Comparison of ENCODE assay signal across 9 cellular contexts in genomic region chr3:48013288-48013980, GRCh38. TPM values are rescaled to one million over a fixed set of nuclear protein-coding genes. Genes with fewer than 3 reads are reported as not detected.
DNase-seq lines count a peak whose midpoint lies in the region; ATAC-seq and TF ChIP-seq lines count a peak whose summit lies in the region.
"Had no signal": no experiment of that assay in that cellular context is flagged by ENCODE, and none has a peak within 500 bp of the region (broad histone marks: within the 10 kb centered on the region; RNA-seq: fewer than 3 reads in every experiment).

No MANE protein-coding gene starts in this region.

- H3K79me2 ChIP-seq in GM23248 (ENCODE audit: insufficient read depth), result peaks cover 100% of the 10 kb centered on the region
- peaks cover 41% of the 10 kb centered on the region for H3K79me2 ChIP-seq in MM.1S (ENCODE audit: low read length)

- ATAC-seq in SK-N-SH treated with all-trans-retinoic acid at 6 μM for 48 hours, result peak; percentile 67
- ATAC-seq in stimulated activated memory B cell treated with anti-CD40 and anti-IgM and Interleukin-4, amounts not matched to agents 10 μg/mL and 1 μg/mL and 100 μg/mL, for 72 hours, result no peak

- H3K9me3 ChIP-seq in GM23248 (ENCODE audit: low read depth), result no peaks in the 10 kb centered on the region
- no peaks in the 10 kb centered on the region for H3K9me3 ChIP-seq in skeletal muscle satellite cell (replicated peaks; ENCODE audit: low read length)
- no peaks in the 10 kb centered on the region for H3K9me3 ChIP-seq in MM.1S (replicated peaks; ENCODE audit: insufficient read depth, low read length)

- H3K27me3 Mint-ChIP-seq in endothelial cell (ENCODE audit: unreplicated experiment), result no peaks in the 10 kb centered on the region
- H3K27me3 Mint-ChIP-seq in stimulated activated memory B cell treated with anti-CD40 and anti-IgM and Interleukin-4, amounts not matched to agents 10 μg/mL and 1 μg/mL and 100 μg/mL, for 72 hours, result no peaks in the 10 kb centered on the region
- H3K27me3 Mint-ChIP-seq: activated naive CD8-positive, alpha-beta T cell treated with anti-CD3 and anti-CD28 coated beads, Interleukin-2, amount 10 ng/mL, durations not matched to agents 7 days and 5 days had no signal

- TF ChIP-seq CTCF in MM.1S (IDR thresholded peaks at IDR 0.05; ENCODE audit: low read length), result no peak
- no peak for TF ChIP-seq CTCF in endothelial cell (IDR thresholded peaks at IDR 0.05; ENCODE audit: unreplicated experiment)

- H3K9me3 Mint-ChIP-seq in endothelial cell (ENCODE audit: unreplicated experiment), result no peaks in the 10 kb centered on the region
- H3K9me3 Mint-ChIP-seq in stimulated activated memory B cell treated with anti-CD40 and anti-IgM and Interleukin-4, amounts not matched to agents 10 μg/mL and 1 μg/mL and 100 μg/mL, for 72 hours, result no peaks in the 10 kb centered on the region
- H3K9me3 Mint-ChIP-seq: activated naive CD8-positive, alpha-beta T cell treated with anti-CD3 and anti-CD28 coated beads, Interleukin-2, amount 10 ng/mL, durations not matched to agents 7 days and 5 days had no signal

- H4K20me1 ChIP-seq in GM23248 (ENCODE audit: insufficient read depth) (peaks cover 56% of the 10 kb centered on the region), MM.1S (ENCODE audit: insufficient read depth, low read length) (no peaks in the 10 kb centered on the region)

- DNase-seq in GM23248 (peak; percentile 88), glomerular visceral epithelial cell (ENCODE audit: extremely low spot score) (peak; percentile 59), inferior parietal cortex (ENCODE audit: extremely low spot score) (no peak), MM.1S (no peak), endothelial cell (ENCODE audit: low spot score) (no peak)
- DNase-seq: activated naive CD8-positive, alpha-beta T cell treated with anti-CD3 and anti-CD28 coated beads, Interleukin-2, amount 10 ng/mL, durations not matched to agents 7 days and 5 days had no signal

- no peaks in the 10 kb centered on the region for H3K27me3 ChIP-seq in GM23248 (replicated peaks; ENCODE audit: insufficient read depth)
- no peaks in the 10 kb centered on the region for H3K27me3 ChIP-seq in skeletal muscle satellite cell (ENCODE audit: control insufficient read depth, insufficient read depth, low read length)
- H3K27me3 ChIP-seq in MM.1S (replicated peaks; ENCODE audit: insufficient read depth, low read length), result no peaks in the 10 kb centered on the region

- H2AFZ ChIP-seq in GM23248 (no peak overlapping the region), MM.1S (ENCODE audit: low read length) (no peak overlapping the region)

- peaks cover 61% of the 10 kb centered on the region for H3F3A ChIP-seq in GM23248 (ENCODE audit: insufficient read depth)
- H3F3A ChIP-seq in MM.1S (ENCODE audit: insufficient read depth, low read length), result no peaks in the 10 kb centered on the region

- peaks cover 4% of the 10 kb centered on the region for H3K36me3 Mint-ChIP-seq in endothelial cell (ENCODE audit: low read depth, unreplicated experiment)
- peaks cover 14% of the 10 kb centered on the region for H3K36me3 Mint-ChIP-seq in stimulated activated memory B cell treated with anti-CD40 and anti-IgM and Interleukin-4, amounts not matched to agents 10 μg/mL and 1 μg/mL and 100 μg/mL, for 72 hours

- H3K9me2 ChIP-seq in GM23248 (ENCODE audit: insufficient read depth) (no peaks in the 10 kb centered on the region), MM.1S (replicated peaks; ENCODE audit: insufficient read depth, low read length) (no peaks in the 10 kb centered on the region)

- H3K4me1 Mint-ChIP-seq in endothelial cell (ENCODE audit: unreplicated experiment), result no peaks in the 10 kb centered on the region
- H3K4me1 Mint-ChIP-seq in stimulated activated memory B cell treated with anti-CD40 and anti-IgM and Interleukin-4, amounts not matched to agents 10 μg/mL and 1 μg/mL and 100 μg/mL, for 72 hours, result peaks cover 43% of the 10 kb centered on the region

- H3K4me1 ChIP-seq in GM23248 (ENCODE audit: insufficient read depth) (peaks cover 63% of the 10 kb centered on the region), skeletal muscle satellite cell (ENCODE audit: control insufficient read depth, insufficient read depth, low read length) (peaks cover 53% of the 10 kb centered on the region), MM.1S (ENCODE audit: low read length) (no peaks in the 10 kb centered on the region)

- H3K36me3 ChIP-seq in GM23248 (ENCODE audit: low read depth), result no peaks in the 10 kb centered on the region
- H3K36me3 ChIP-seq in skeletal muscle satellite cell (ENCODE audit: insufficient read depth, low read length), result no peaks in the 10 kb centered on the region
- H3K36me3 ChIP-seq in MM.1S (replicated peaks; ENCODE audit: insufficient read depth, low read length), result no peaks in the 10 kb centered on the region

- H3K27ac ChIP-seq in GM23248 (peak overlapping the region; percentile 49), MM.1S (ENCODE audit: low read length) (no peak overlapping the region)

- peak overlapping the region; percentile 18 for H3K9ac ChIP-seq in GM23248
- peak overlapping the region; percentile 12 for H3K9ac ChIP-seq in skeletal muscle satellite cell (ENCODE audit: low read depth, low read length)
- H3K9ac ChIP-seq in MM.1S (ENCODE audit: low read length), result no peak overlapping the region

- peak overlapping the region; percentile 63 for H3K4me2 ChIP-seq in GM23248 (ENCODE audit: unreplicated experiment)
- H3K4me2 ChIP-seq in skeletal muscle satellite cell (ENCODE audit: low read length), result peak overlapping the region; percentile 49
- H3K4me2 ChIP-seq in MM.1S (ENCODE audit: low read depth, low read length), result no peak overlapping the region

- H3K27ac Mint-ChIP-seq in endothelial cell (ENCODE audit: unreplicated experiment), result no peak overlapping the region
- H3K27ac Mint-ChIP-seq in stimulated activated memory B cell treated with anti-CD40 and anti-IgM and Interleukin-4, amounts not matched to agents 10 μg/mL and 1 μg/mL and 100 μg/mL, for 72 hours, result no peak overlapping the region
- H3K27ac Mint-ChIP-seq: activated naive CD8-positive, alpha-beta T cell treated with anti-CD3 and anti-CD28 coated beads, Interleukin-2, amount 10 ng/mL, durations not matched to agents 7 days and 5 days had no signal

- in situ Hi-C loops in GM23248 (cut with MboI), result no loop called here

- H3K4me3 Mint-ChIP-seq in endothelial cell (ENCODE audit: unreplicated experiment), result no peak overlapping the region
- H3K4me3 Mint-ChIP-seq in stimulated activated memory B cell treated with anti-CD40 and anti-IgM and Interleukin-4, amounts not matched to agents 10 μg/mL and 1 μg/mL and 100 μg/mL, for 72 hours, result no peak overlapping the region
- H3K4me3 Mint-ChIP-seq: activated naive CD8-positive, alpha-beta T cell treated with anti-CD3 and anti-CD28 coated beads, Interleukin-2, amount 10 ng/mL, durations not matched to agents 7 days and 5 days had no signal

- 0 out of 2 replicates have a peak overlapping the region, but pooled peaks have one; percentile 16 for H3K4me3 ChIP-seq in GM23248
- H3K4me3 ChIP-seq in skeletal muscle satellite cell (ENCODE audit: low read length), result no peak overlapping the region
- H3K4me3 ChIP-seq in MM.1S (ENCODE audit: low read length), result no peak overlapping the region

TF ChIP-seq in SK-N-SH treated with all-trans-retinoic acid at 6 μM for 48 hours, 23 proteins besides CTCF, POLR2A, EP300 and RAD21:
- TF ChIP-seq TCF4 (CRISPR knock-in tag; IDR thresholded peaks at IDR 0.05; ENCODE audit: borderline replicate concordance), result no peak
- no peak for TF ChIP-seq ESRRG (CRISPR knock-in tag; IDR thresholded peaks at IDR 0.05)
- TF ChIP-seq ZNF70 (CRISPR knock-in tag; IDR thresholded peaks at IDR 0.05), result peak; percentile 41; the same call in 1 of the 2 replicates
- TF ChIP-seq ZNF8 (CRISPR knock-in tag; IDR thresholded peaks at IDR 0.05), result no peak
- peak; percentile 25 for TF ChIP-seq ISL1 (CRISPR knock-in tag; IDR thresholded peaks at IDR 0.05)
- TF ChIP-seq ARNTL (CRISPR knock-in tag; IDR thresholded peaks at IDR 0.05; ENCODE audit: borderline replicate concordance, low read depth), result no peak

RNA-seq across cellular contexts. Expression of gene MAP4, which starts 2.8 kb away (rescaled TPM):
- total RNA-seq in GM23248 (2014; rRNA removed; shearing (Covaris generic)), result 121 and 132 TPM in 2 replicates
- 235 and 253 TPM in 2 replicates for polyA plus RNA-seq in GM23248 (2016; fragmentation: Nextera tagmentation; extraction: Ambion mirVana)
- total RNA-seq in skeletal muscle satellite cell (2012; rRNA removed), result 102 and 117 TPM in 2 replicates
- total RNA-seq in endothelial cell (ENCODE audit: unreplicated experiment), result 155 TPM

Comparison
In these comparisons a context has a peak if more than half of its experiments do, and no peak if none do; other contexts are left out.
1. DNase-seq: peak in GM23248 (single experiment) and glomerular visceral epithelial cell (single experiment); none in inferior parietal cortex (single experiment), MM.1S (single experiment) and endothelial cell (single experiment).